ENCODE assay signal across 25 cellular contexts in genomic region chr10:86848747-86849146, GRCh38.
"Had no signal": no experiment of that assay in that cellular context is flagged by ENCODE, and none has a peak within 500 bp of the region (broad histone marks: within the 10 kb centered on the region; RNA-seq: fewer than 3 reads in every experiment).

No MANE protein-coding gene starts in this region.

- H3K27ac ChIP-seq: coronary artery, epithelial cell of prostate, heart right ventricle, transverse colon had no signal

- DNase-seq: activated CD8-positive, alpha-beta memory T cell treated with anti-CD3 and anti-CD28 coated beads for 24 hours; activated CD8-positive, alpha-beta memory T cell treated with anti-CD3 and anti-CD28 coated beads, Interleukin-2, amount 50 U/mL, for 4 hours; activated naive CD4-positive, alpha-beta T cell; activated naive CD8-positive, alpha-beta T cell treated with anti-CD3 and anti-CD28 coated beads, Interleukin-2, amount 10 ng/mL, durations not matched to agents 7 days and 5 days; activated T-cell treated with anti-CD3 and anti-CD28 coated beads, Interleukin-2, amount 50 U/mL, for 24 hours; amygdala; cerebellar nuclear complex; heart right ventricle; islet precursor cell; left cardiac atrium; naive B cell; occipital lobe; sigmoid colon; stimulated activated CD4-positive, alpha-beta T cell treated with anti-CD3 and anti-CD28 coated beads, Interleukin-2, amount 100 ng/mL, for 48 hours; stimulated activated CD8-positive, alpha-beta memory T cell treated with anti-CD3 and anti-CD28 coated beads, Interleukin-4, amount 100 ng/mL, for 48 hours; stimulated activated naive B cell treated with anti-CD40 and anti-IgM and Interleukin-4, amounts not matched to agents 10 μg/mL and 1 μg/mL and 100 μg/mL, for 72 hours; transverse colon had no signal

- H3K9me3 ChIP-seq: heart right ventricle, sigmoid colon, transverse colon had no signal

- FAIRE-seq: bronchial epithelial cell, TTC549, urothelium cell line had no signal

- H3K4me3 Mint-ChIP-seq: activated naive CD8-positive, alpha-beta T cell treated with anti-CD3 and anti-CD28 coated beads, Interleukin-2, amount 10 ng/mL, durations not matched to agents 7 days and 5 days; activated T-cell treated with anti-CD3 and anti-CD28 coated beads, Interleukin-2, amount 50 U/mL, for 24 hours; activated T-helper 17 cell treated with anti-CD3 and anti-CD28 coated beads, Interleukin-2, amount 50 U/mL, for 72 hours; memory B cell; naive B cell; neural crest cell; stimulated activated naive B cell treated with anti-CD40 and anti-IgM and Interleukin-4, amounts not matched to agents 10 μg/mL and 1 μg/mL and 100 μg/mL, for 72 hours had no signal

- H3K4me1 Mint-ChIP-seq: activated naive CD8-positive, alpha-beta T cell treated with anti-CD3 and anti-CD28 coated beads, Interleukin-2, amount 10 ng/mL, durations not matched to agents 7 days and 5 days; activated T-helper 17 cell treated with anti-CD3 and anti-CD28 coated beads, Interleukin-2, amount 50 U/mL, for 72 hours; memory B cell; naive B cell; neural crest cell had no signal

- H3K9me3 Mint-ChIP-seq: activated T-cell treated with anti-CD3 and anti-CD28 coated beads, Interleukin-2, amount 50 U/mL, for 24 hours; activated T-helper 17 cell treated with anti-CD3 and anti-CD28 coated beads, Interleukin-2, amount 50 U/mL, for 72 hours; neural crest cell had no signal

- H3K27ac Mint-ChIP-seq: activated naive CD8-positive, alpha-beta T cell treated with anti-CD3 and anti-CD28 coated beads, Interleukin-2, amount 10 ng/mL, durations not matched to agents 7 days and 5 days; activated T-cell treated with anti-CD3 and anti-CD28 coated beads, Interleukin-2, amount 50 U/mL, for 24 hours; activated T-helper 17 cell treated with anti-CD3 and anti-CD28 coated beads, Interleukin-2, amount 50 U/mL, for 72 hours; memory B cell; naive B cell; stimulated activated naive B cell treated with anti-CD40 and anti-IgM and Interleukin-4, amounts not matched to agents 10 μg/mL and 1 μg/mL and 100 μg/mL, for 72 hours had no signal

- H3K27me3 Mint-ChIP-seq: activated naive CD8-positive, alpha-beta T cell treated with anti-CD3 and anti-CD28 coated beads, Interleukin-2, amount 10 ng/mL, durations not matched to agents 7 days and 5 days; activated T-cell treated with anti-CD3 and anti-CD28 coated beads, Interleukin-2, amount 50 U/mL, for 24 hours; activated T-helper 17 cell treated with anti-CD3 and anti-CD28 coated beads, Interleukin-2, amount 50 U/mL, for 72 hours; memory B cell had no signal

- H3K27me3 ChIP-seq: sigmoid colon, transverse colon had no signal

- H3K4me3 ChIP-seq: coronary artery, heart right ventricle, sigmoid colon, transverse colon had no signal

- ATAC-seq: heart right ventricle, left cardiac atrium had no signal
